33 cellular contexts compared by ENCODE assay signal in the genomic region with DNA sequence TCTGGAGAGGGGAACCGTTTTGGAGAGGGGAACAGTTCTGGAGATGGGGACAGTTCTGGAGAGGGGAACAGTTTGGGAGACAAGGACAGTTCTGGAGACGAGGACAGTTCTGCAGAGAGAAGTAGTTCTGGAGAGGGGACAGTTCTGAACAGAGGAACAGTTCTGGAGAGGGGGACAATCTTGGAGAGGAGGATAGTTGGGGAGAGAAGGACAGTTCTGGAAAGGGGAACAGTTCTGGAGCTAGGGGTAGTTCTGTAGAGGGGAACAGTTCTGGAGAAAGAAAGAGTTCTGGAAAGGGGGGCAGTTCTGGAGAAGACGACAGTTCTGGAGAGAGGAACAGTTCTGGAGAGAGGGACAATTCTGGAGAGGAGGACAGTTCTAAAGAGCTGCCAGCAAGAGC.
"Had no signal": no experiment of that assay in that cellular context is flagged by ENCODE, and none has a peak within 500 bp of the region (broad histone marks: within the 10 kb centered on the region; RNA-seq: fewer than 3 reads in every experiment).

No MANE protein-coding gene starts in this region.

- DNase-seq: Karpas-422, Kasumi-1, MG63, MM.1S, MV-4-11, NCI-H1048, NCI-H1092, NCI-H1092 treated with DMSO at 0.1 percent for 48 hours, NCI-H1105, NCI-H1105 treated with DMSO at 0.1 percent for 48 hours, NCI-H1417, NCI-H1417 treated with DMSO at 0.1 percent for 48 hours, NCI-H1436, NCI-H1436 treated with DMSO at 0.1 percent for 48 hours, NCI-H146, NCI-H1694, NCI-H1694 treated with DMSO at 0.1 percent for 48 hours, NCI-H187, NCI-H187 treated with DMSO at 0.1 percent for 48 hours, NCI-H1930, NCI-H2029, NCI-H2029 treated with DMSO at 0.1 percent for 48 hours, NCI-H2081, NCI-H2081 treated with DMSO at 0.1 percent for 48 hours, NCI-H2107, NCI-H2171, NCI-H2171 treated with DMSO at 0.1 percent for 48 hours, NCI-H2227 treated with DMSO at 0.1 percent for 48 hours, NCI-H226, NCI-H345, NCI-H446, NCI-H446 treated with DMSO at 0.1 percent for 48 hours, NCI-H510A had no signal
